In genomic region chr9:94178927-94179326, GRCh38 we compare ENCODE assay signal across 11 cellular contexts.
A peak's percentile ranks its signal among the peaks of the same experiment; 100 is the strongest.
DNase-seq lines count a peak whose midpoint lies in the region; ATAC-seq and TF ChIP-seq lines count a peak whose summit lies in the region.
"Had no signal": no experiment of that assay in that cellular context is flagged by ENCODE, and none has a peak within 500 bp of the region (broad histone marks: within the 10 kb centered on the region; RNA-seq: fewer than 3 reads in every experiment).

No MANE protein-coding gene starts in this region.

- no peak overlapping the region for H3K4me2 ChIP-seq in parathyroid adenoma (ENCODE audit: low read length)

- no peak overlapping the region for H3K4me3 ChIP-seq in parathyroid adenoma (ENCODE audit: low read depth, low read length)

- no peak for TF ChIP-seq CTCF in parathyroid adenoma (IDR thresholded peaks at IDR 0.05)

- H3K79me2 ChIP-seq in parathyroid adenoma: peaks cover 29% of the 10 kb centered on the region

- peak overlapping the region; percentile 16 for H3K27ac ChIP-seq in parathyroid adenoma

- peaks cover 28% of the 10 kb centered on the region for H3K36me3 Mint-ChIP-seq in activated T-cell treated with anti-CD3 and anti-CD28 coated beads, Interleukin-2, amount 50 U/mL, for 4 hours (ENCODE audit: insufficient read depth)

- H3K4me3 Mint-ChIP-seq in activated T-cell treated with anti-CD3 and anti-CD28 coated beads, Interleukin-2, amount 50 U/mL, for 4 hours: no peak overlapping the region
- H3K4me3 Mint-ChIP-seq: neural crest cell had no signal

- no peak overlapping the region for H3K9ac ChIP-seq in parathyroid adenoma

- no peaks in the 10 kb centered on the region for H3K36me3 ChIP-seq in parathyroid adenoma (ENCODE audit: control insufficient read depth, insufficient read depth, low read length)

- no peak for DNase-seq in activated T-cell treated with anti-CD3 and anti-CD28 coated beads, Interleukin-2, amount 50 U/mL, for 4 hours
- no peak for DNase-seq in activated T-cell treated with anti-CD3 and anti-CD28 coated beads, Interleukin-2, amount 50 U/mL, for 1 hour
- DNase-seq in NOMO-1 treated with dmso at 0.1 percent for 144 hours (lab: John Stamatoyannopoulos, UW; ENCODE audit: unreplicated experiment) (no peak), NCI-H1092 (lab: John Stamatoyannopoulos, UW) (no peak), SKM-1 (lab: John Stamatoyannopoulos, UW; ENCODE audit: unreplicated experiment) (no peak)
- DNase-seq: activated CD8-positive, alpha-beta memory T cell treated with anti-CD3 and anti-CD28 coated beads, Interleukin-2, amount 50 U/mL, for 4 hours; NCI-H1930 had no signal

- no peaks in the 10 kb centered on the region for H3K9me3 ChIP-seq in parathyroid adenoma (ENCODE audit: control insufficient read depth, low read length)

- peaks cover 21% of the 10 kb centered on the region for H3K4me1 ChIP-seq in parathyroid adenoma

- H2AFZ ChIP-seq in parathyroid adenoma: no peak overlapping the region

- no peaks in the 10 kb centered on the region for H3K9me3 Mint-ChIP-seq in activated T-cell treated with anti-CD3 and anti-CD28 coated beads, Interleukin-2, amount 50 U/mL, for 4 hours
- H3K9me3 Mint-ChIP-seq: neural crest cell had no signal

- no peaks in the 10 kb centered on the region for H3K27me3 ChIP-seq in parathyroid adenoma (ENCODE audit: control insufficient read depth, insufficient read depth, low read length)

- H3K27me3 Mint-ChIP-seq in activated T-cell treated with anti-CD3 and anti-CD28 coated beads, Interleukin-2, amount 50 U/mL, for 4 hours (ENCODE audit: low read depth): no peaks in the 10 kb centered on the region

- H3K4me1 Mint-ChIP-seq in activated T-cell treated with anti-CD3 and anti-CD28 coated beads, Interleukin-2, amount 50 U/mL, for 4 hours (ENCODE audit: low read depth): peaks cover 68% of the 10 kb centered on the region

- ATAC-seq in activated T-cell treated with anti-CD3 and anti-CD28 coated beads, Interleukin-2, amount 50 U/mL, for 4 hours: peak; percentile 77
- ATAC-seq in GM21825 (IDR thresholded peaks at IDR 0.05; ENCODE audit: unreplicated experiment) (peak; percentile 52), HG03558 (IDR thresholded peaks at IDR 0.05; ENCODE audit: extremely low read depth, unreplicated experiment) (peak; percentile 51)
